ENCODE assay signal across 22 cellular contexts in genomic region chr1:207747627-207748492, GRCh38. TPM values are rescaled to one million over a fixed set of nuclear protein-coding genes. Genes with fewer than 3 reads are reported as not detected.
DNase-seq lines count a peak whose midpoint lies in the region; ATAC-seq and TF ChIP-seq lines count a peak whose summit lies in the region.
"Had no signal": no experiment of that assay in that cellular context is flagged by ENCODE, and none has a peak within 500 bp of the region (broad histone marks: within the 10 kb centered on the region; RNA-seq: fewer than 3 reads in every experiment).

No MANE protein-coding gene starts in this region.

- no peak for ATAC-seq in GM21528 (IDR thresholded peaks at IDR 0.05; ENCODE audit: low FRiP score, unreplicated experiment)
- ATAC-seq: activated CD8-positive, alpha-beta T cell treated with anti-CD3 and anti-CD28 coated beads for 36 hours; gastrocnemius medialis; left lobe of liver; psoas muscle had no signal

- H3K79me1 ChIP-seq in H9 (ENCODE audit: insufficient read depth, low read depth, low read length, poor library complexity, severe bottlenecking) = no peaks in the 10 kb centered on the region

- peaks cover 3% of the 10 kb centered on the region; the same call in 1 of the 2 replicates for H3K4me1 ChIP-seq in H9 (ENCODE audit: insufficient read depth, low read length)
- no peaks in the 10 kb centered on the region for H3K4me1 ChIP-seq in endodermal cell (ENCODE audit: control insufficient read depth, insufficient read depth, low read length)
- H3K4me1 ChIP-seq in CD4-positive, alpha-beta memory T cell (ENCODE audit: insufficient read depth, low read length) = peaks cover 32% of the 10 kb centered on the region
- H3K4me1 ChIP-seq: neural progenitor cell had no signal

- H3K27me3 Mint-ChIP-seq in H9 (ENCODE audit: low read depth) (no peaks in the 10 kb centered on the region), endodermal cell (ENCODE audit: insufficient read depth) (no peaks in the 10 kb centered on the region)
- H3K27me3 Mint-ChIP-seq in activated naive CD4-positive, alpha-beta T cell treated with anti-CD3 and anti-CD28 coated beads for 36 hours (ENCODE audit: low read depth) = no peaks in the 10 kb centered on the region
- H3K27me3 Mint-ChIP-seq in CD4-positive, alpha-beta memory T cell = no peaks in the 10 kb centered on the region
- H3K27me3 Mint-ChIP-seq: activated B cell treated with CpG ODN at 0.5 μM for 24 hours; activated CD8-positive, alpha-beta T cell treated with anti-CD3 and anti-CD28 coated beads for 36 hours had no signal

- H3K27ac Mint-ChIP-seq in H9 (no peak overlapping the region), endodermal cell (no peak overlapping the region)
- H3K27ac Mint-ChIP-seq in activated naive CD4-positive, alpha-beta T cell treated with anti-CD3 and anti-CD28 coated beads for 36 hours = no peak overlapping the region
- H3K27ac Mint-ChIP-seq in CD4-positive, alpha-beta memory T cell = peak overlapping the region in 2 of 7 donors; percentile 12 to 79
- H3K27ac Mint-ChIP-seq: activated B cell treated with CpG ODN at 0.5 μM for 24 hours; activated CD8-positive, alpha-beta T cell treated with anti-CD3 and anti-CD28 coated beads for 36 hours; CD14-positive monocyte; neural progenitor cell had no signal

- no peak overlapping the region for H2BK15ac ChIP-seq in H9 (ENCODE audit: low read depth, low read length)

- no CpG with 5 or more reads among the region's 15 CpGs for WGBS in H9 (ENCODE audit: extremely low coverage, insufficient read length, low lambda C conversion rate)
- WGBS in endodermal cell (ENCODE audit: insufficient coverage in 1 of 2, insufficient read length in 1 of 2), 2 experiments = 93 to 94% methylated on average over 10 to 14 of the region's 15 CpGs

- H3K9me3 Mint-ChIP-seq in H9 = no peaks in the 10 kb centered on the region
- H3K9me3 Mint-ChIP-seq in endodermal cell = peaks cover 2% of the 10 kb centered on the region
- H3K9me3 Mint-ChIP-seq in activated naive CD4-positive, alpha-beta T cell treated with anti-CD3 and anti-CD28 coated beads for 36 hours = no peaks in the 10 kb centered on the region
- H3K9me3 Mint-ChIP-seq in CD4-positive, alpha-beta memory T cell = peaks cover 0 to 2% (median 0%) of the 10 kb centered on the region in 8 donors
- H3K9me3 Mint-ChIP-seq: activated B cell treated with CpG ODN at 0.5 μM for 24 hours, neural progenitor cell had no signal

- no peak overlapping the region for H2AFZ ChIP-seq in H9 (ENCODE audit: low read length)
- H2AFZ ChIP-seq: GM23248, neural progenitor cell had no signal

- H2AK5ac ChIP-seq in H9 (ENCODE audit: insufficient read length, low read length) = no peak overlapping the region

- H3K9ac ChIP-seq in H9 (ENCODE audit: extremely low read depth, insufficient read length, low read length) (no peak overlapping the region), endodermal cell (ENCODE audit: extremely low read depth, low read length, poor library complexity, severe bottlenecking) (no peak overlapping the region)
- H3K9ac ChIP-seq: GM23248, neural progenitor cell had no signal

- peaks cover 10% of the 10 kb centered on the region; the same call in 1 of the 2 replicates for H3K79me2 ChIP-seq in H9 (ENCODE audit: insufficient read depth, low read length)

- CTCF ChIA-PET in activated naive CD4-positive, alpha-beta T cell treated with anti-CD3 and anti-CD28 coated beads for 36 hours (lab: Charles Lee) = interaction anchor here (1.9 kb wide), 1 partner anchor 49 kb away, joined by 5 read pairs; no protein-coding TSS in a partner anchor
- CTCF ChIA-PET in CD4-positive, alpha-beta memory T cell (lab: Charles Lee; ENCODE audit: partially characterized antibody) = no interaction called here

- H3K9me3 ChIP-seq in H9 (ENCODE audit: control insufficient read depth, low read depth, low read length) (no peaks in the 10 kb centered on the region), endodermal cell (ENCODE audit: control insufficient read depth, low read length) (no peaks in the 10 kb centered on the region)
- no peaks in the 10 kb centered on the region for H3K9me3 ChIP-seq in CD4-positive, alpha-beta memory T cell (ENCODE audit: control insufficient read depth in 1 of 2, low read length in 2 of 2)
- H3K9me3 ChIP-seq: gastrocnemius medialis, psoas muscle had no signal

- no peak overlapping the region for H2BK20ac ChIP-seq in H9 (ENCODE audit: low read depth, low read length, poor library complexity, severe bottlenecking)

- no peak overlapping the region for H2BK120ac ChIP-seq in H9 (ENCODE audit: low read depth, low read length, poor library complexity, severe bottlenecking)

- no peak overlapping the region for H3K18ac ChIP-seq in H9 (ENCODE audit: insufficient read length, low read depth, low read length)

- no peak overlapping the region for H3K4me3 ChIP-seq in endodermal cell (ENCODE audit: low read length)
- no peak overlapping the region for H3K4me3 ChIP-seq in CD4-positive, alpha-beta memory T cell (ENCODE audit: low read length in 2 of 2)
- H3K4me3 ChIP-seq: gastrocnemius medialis, GM23248, neural progenitor cell, psoas muscle, skin epidermis had no signal

- no peak overlapping the region for H3K56ac ChIP-seq in H9 (ENCODE audit: insufficient read length, low read depth, low read length)

- no peaks in the 10 kb centered on the region for H3K27me3 ChIP-seq in H9 (ENCODE audit: insufficient read depth, low read length)
- H3K27me3 ChIP-seq in endodermal cell (ENCODE audit: control insufficient read depth, insufficient read depth, low read length, poor library complexity, severe bottlenecking) = no peaks in the 10 kb centered on the region
- no peaks in the 10 kb centered on the region for H3K27me3 ChIP-seq in CD4-positive, alpha-beta memory T cell (ENCODE audit: insufficient read depth, low read length)
- H3K27me3 ChIP-seq: gastrocnemius medialis, neural progenitor cell had no signal

- H4K91ac ChIP-seq in H9 (ENCODE audit: insufficient read length, low read depth, low read length) = no peak overlapping the region

- no peak overlapping the region for H4K8ac ChIP-seq in H9 (replicated peaks; ENCODE audit: insufficient read length, low read depth, low read length)

- intact Hi-C loops in activated naive CD4-positive, alpha-beta T cell treated with anti-CD3 and anti-CD28 coated beads for 36 hours (cut with micrococcal nuclease) = no loop called here
- intact Hi-C loops in CD4-positive, alpha-beta memory T cell (cut with micrococcal nuclease) = no loop called here

- POLR2A ChIA-PET in CD4-positive, alpha-beta memory T cell (lab: Charles Lee; ENCODE audit: partially characterized antibody) = no interaction called here

- DNase-seq in H9 = peak; percentile 63
- peak; percentile 34 for DNase-seq in NCI-H510A treated with DMSO at 0.1 percent for 48 hours (lab: John Stamatoyannopoulos, UW)
- peak; percentile 72 for DNase-seq in endodermal cell
- DNase-seq in AG20443 (ENCODE audit: low spot score) = no peak
- DNase-seq in activated naive CD4-positive, alpha-beta T cell treated with anti-CD3 and anti-CD28 coated beads for 36 hours = no peak
- no peak for DNase-seq in CD4-positive, alpha-beta memory T cell
- DNase-seq: activated B cell treated with CpG ODN at 0.5 μM for 24 hours; activated CD8-positive, alpha-beta T cell treated with anti-CD3 and anti-CD28 coated beads for 36 hours; activated naive CD4-positive, alpha-beta T cell; activated T-cell treated with anti-CD3 and anti-CD28 coated beads, Interleukin-2, amount 50 U/mL, for 1 hour; central memory CD4-positive, alpha-beta T cell; gastrocnemius medialis; GM23248; psoas muscle; stimulated activated CD4-positive, alpha-beta T cell treated with anti-CD3 and anti-CD28 coated beads, Interleukin-4, amount 100 ng/mL, for 4 hours; T-helper 2 cell had no signal

- H3K4me1 Mint-ChIP-seq in H9 (peaks cover 47% of the 10 kb centered on the region in 2 experiments), endodermal cell (peaks cover 32% of the 10 kb centered on the region)
- peaks cover 25% of the 10 kb centered on the region for H3K4me1 Mint-ChIP-seq in activated naive CD4-positive, alpha-beta T cell treated with anti-CD3 and anti-CD28 coated beads for 36 hours (ENCODE audit: low read depth)
- H3K4me1 Mint-ChIP-seq in CD4-positive, alpha-beta memory T cell = peaks cover 24 to 46% (median 31%) of the 10 kb centered on the region in 4 donors

- H3K4me2 ChIP-seq in H9 (ENCODE audit: insufficient read depth, insufficient read length, low read length) = no peak overlapping the region
- H3K4me2 ChIP-seq: neural progenitor cell had no signal

- no peak overlapping the region for H2BK12ac ChIP-seq in H9 (ENCODE audit: insufficient read length, low read depth, low read length)

- no peak overlapping the region for H4K5ac ChIP-seq in H9 (ENCODE audit: insufficient read length, low read depth, low read length)

- no peaks in the 10 kb centered on the region for H3K36me3 ChIP-seq in endodermal cell (ENCODE audit: control insufficient read depth, insufficient read depth, low read length)
- no peaks in the 10 kb centered on the region for H3K36me3 ChIP-seq in CD4-positive, alpha-beta memory T cell (ENCODE audit: insufficient read depth, low read length)
- H3K36me3 ChIP-seq: gastrocnemius medialis, neural progenitor cell had no signal

- H3K27ac ChIP-seq in 22Rv1 = peak overlapping the region; percentile 99
- no peak overlapping the region for H3K27ac ChIP-seq in H9 (ENCODE audit: insufficient read length, low read depth, low read length)
- no peak overlapping the region for H3K27ac ChIP-seq in endodermal cell (ENCODE audit: low read depth, low read length)
- H3K27ac ChIP-seq in CD4-positive, alpha-beta memory T cell (ENCODE audit: low read depth, low read length) = no peak overlapping the region
- H3K27ac ChIP-seq: gastrocnemius medialis, GM23248, neural progenitor cell, psoas muscle, skin epidermis had no signal

- H3K23ac ChIP-seq in H9 (ENCODE audit: insufficient read length, low read depth, low read length) = no peak overlapping the region

- no peak overlapping the region for H3T11ph ChIP-seq in H9 (ENCODE audit: low read length)

- TF ChIP-seq CTCF in 22Rv1 (IDR thresholded peaks at IDR 0.05) (no peak), H9 (conservative IDR thresholded peaks at IDR 0.05) (no peak), endodermal cell (conservative IDR thresholded peaks at IDR 0.05) (no peak)

- no peaks in the 10 kb centered on the region for H4K20me1 ChIP-seq in H9 (ENCODE audit: control insufficient read depth, insufficient read depth, insufficient read length)

- H3K36me3 Mint-ChIP-seq in H9 (ENCODE audit: insufficient read depth in 1 of 3, low read depth in 3 of 3) = no peaks in the 10 kb centered on the region
- no peaks in the 10 kb centered on the region for H3K36me3 Mint-ChIP-seq in endodermal cell (ENCODE audit: low read depth)
- peaks cover 5% of the 10 kb centered on the region for H3K36me3 Mint-ChIP-seq in activated naive CD4-positive, alpha-beta T cell treated with anti-CD3 and anti-CD28 coated beads for 36 hours (ENCODE audit: low read depth)
- H3K36me3 Mint-ChIP-seq in CD4-positive, alpha-beta memory T cell = peaks cover 0 to 10% of the 10 kb centered on the region in 2 donors
- H3K36me3 Mint-ChIP-seq: neural progenitor cell had no signal

- H3K23me2 ChIP-seq in H9 (ENCODE audit: insufficient read length, low read depth, low read length, poor library complexity, severe bottlenecking) = peaks cover 4% of the 10 kb centered on the region

- no peak overlapping the region for H3K14ac ChIP-seq in H9 (ENCODE audit: insufficient read depth, low read length)

- H2BK5ac ChIP-seq in H9 (ENCODE audit: insufficient read length, low read length) = no peak overlapping the region

- H3K4me3 Mint-ChIP-seq in H9 = no peak overlapping the region
- H3K4me3 Mint-ChIP-seq in endodermal cell = no peak overlapping the region
- no peak overlapping the region for H3K4me3 Mint-ChIP-seq in activated naive CD4-positive, alpha-beta T cell treated with anti-CD3 and anti-CD28 coated beads for 36 hours
- no peak overlapping the region for H3K4me3 Mint-ChIP-seq in CD4-positive, alpha-beta memory T cell
- H3K4me3 Mint-ChIP-seq: activated B cell treated with CpG ODN at 0.5 μM for 24 hours; activated CD8-positive, alpha-beta T cell treated with anti-CD3 and anti-CD28 coated beads for 36 hours; CD14-positive monocyte; neural progenitor cell had no signal

- no peak overlapping the region for H3K4ac ChIP-seq in H9 (ENCODE audit: low read depth, low read length)

RNA-seq across cellular contexts. Expression of gene CD46, which starts 4.0 kb away (rescaled TPM):
- total RNA-seq in H9 (2021) (89.2 and 90.0 TPM in 2 replicates), endodermal cell (100 to 1,000 TPM; 132 to 135 TPM)
- polyA plus RNA-seq in endodermal cell (2013, experiment 1 of 2) = 141 TPM
- polyA plus RNA-seq in endodermal cell (2013, experiment 2 of 2) = 121 TPM
- total RNA-seq in activated naive CD4-positive, alpha-beta T cell treated with anti-CD3 and anti-CD28 coated beads for 36 hours = 10 to 100 TPM; 91.0 to 93.4 TPM
- total RNA-seq in CD4-positive, alpha-beta memory T cell = 100 to 1,000 TPM; 217 to 234 TPM
- polyA plus RNA-seq in CD4-positive, alpha-beta memory T cell = 100 to 1,000 TPM; 171 to 176 TPM

Comparison
In these comparisons a context has a peak if more than half of its experiments do, and no peak if none do; other contexts are left out.
1. DNase-seq: peak in H9 (single experiment), NCI-H510A treated with DMSO at 0.1 percent for 48 hours (single experiment) and endodermal cell (single experiment); none in AG20443 (single experiment), activated naive CD4-positive, alpha-beta T cell treated with anti-CD3 and anti-CD28 coated beads for 36 hours (single experiment) and CD4-positive, alpha-beta memory T cell (0 of 5).